In genomic region chr2:180720861-180721260, GRCh38 we compare ENCODE assay signal across 23 cellular contexts.
A peak's percentile ranks its signal among the peaks of the same experiment; 100 is the strongest.
DNase-seq lines count a peak whose midpoint lies in the region; ATAC-seq, FAIRE-seq and TF ChIP-seq lines count a peak whose summit lies in the region.
"Had no signal": no experiment of that assay in that cellular context is flagged by ENCODE, and none has a peak within 500 bp of the region (broad histone marks: within the 10 kb centered on the region; RNA-seq: fewer than 3 reads in every experiment).

No MANE protein-coding gene starts in this region.

- H3K4me3 ChIP-seq in HAP-1 (no peak overlapping the region), SK-N-MC (peak overlapping the region; percentile 31), mucosa of descending colon (no peak overlapping the region), pancreas (no peak overlapping the region)
- H3K4me3 ChIP-seq: BLaER1 treated with 17β-estradiol and CSF1 and Interleukin-3, amounts not matched to agents 10 nM and 100 nM; GM12878; GM23338 had no signal

- FAIRE-seq in pancreas (lab: Jason Lieb, UNC): no peak
- FAIRE-seq: A204.1, GM12878, GM19239 had no signal

- no peaks in the 10 kb centered on the region for H3K36me3 ChIP-seq in HAP-1 (replicated peaks)
- no peaks in the 10 kb centered on the region for H3K36me3 ChIP-seq in SK-N-MC (ENCODE audit: insufficient read depth, low read length)
- no peaks in the 10 kb centered on the region for H3K36me3 ChIP-seq in mucosa of descending colon (ENCODE audit: low read depth)
- H3K36me3 ChIP-seq in pancreas: no peaks in the 10 kb centered on the region
- H3K36me3 ChIP-seq: BE2C; BLaER1 treated with 17β-estradiol and CSF1 and Interleukin-3, amounts not matched to agents 10 nM and 100 nM had no signal

- H3K4me1 ChIP-seq in HAP-1 (0 out of 2 replicates have a peak, but pooled peaks cover 6% of the 10 kb centered on the region), mucosa of descending colon (ENCODE audit: low read depth) (no peaks in the 10 kb centered on the region), pancreas (no peaks in the 10 kb centered on the region)
- H3K4me1 ChIP-seq: BE2C; BLaER1 treated with 17β-estradiol and CSF1 and Interleukin-3, amounts not matched to agents 10 nM and 100 nM had no signal

- H3K27me3 ChIP-seq in HAP-1 (ENCODE audit: low read depth) (no peaks in the 10 kb centered on the region), pancreas (no peaks in the 10 kb centered on the region)
- H3K27me3 ChIP-seq: BE2C; BLaER1 treated with 17β-estradiol and CSF1 and Interleukin-3, amounts not matched to agents 10 nM and 100 nM had no signal

- H3K9me3 ChIP-seq in HAP-1 (no peaks in the 10 kb centered on the region), SK-N-MC (ENCODE audit: low read depth, low read length) (no peaks in the 10 kb centered on the region), mucosa of descending colon (no peaks in the 10 kb centered on the region), pancreas (no peaks in the 10 kb centered on the region)
- H3K9me3 ChIP-seq: BE2C had no signal

- WGBS in pancreas, 2 donors: 56 to 68% methylated on average over 1 of the region's 1 CpG

- H3K27ac ChIP-seq in SK-N-MC: peak overlapping the region; percentile 92
- no peak overlapping the region for H3K27ac ChIP-seq in pancreas
- H3K27ac ChIP-seq: BLaER1 treated with 17β-estradiol and CSF1 and Interleukin-3, amounts not matched to agents 10 nM and 100 nM had no signal

- intact Hi-C loops in mucosa of descending colon (cut with DNase I, micrococcal nuclease) (no loop called here), pancreas (cut with DNase I) (no loop called here)

- ATAC-seq in mucosa of descending colon: no peak
- no peak for ATAC-seq in pancreas
- ATAC-seq: GM12878, GM23338 had no signal

- no peak overlapping the region for H3K9ac ChIP-seq in SK-N-MC (ENCODE audit: insufficient read length)
- H3K9ac ChIP-seq: BLaER1 treated with 17β-estradiol and CSF1 and Interleukin-3, amounts not matched to agents 10 nM and 100 nM had no signal

- TF ChIP-seq CTCF in mucosa of descending colon (IDR thresholded peaks at IDR 0.05): no peak
- TF ChIP-seq CTCF in pancreas (IDR thresholded peaks at IDR 0.05): no peak

- in situ Hi-C loops in HAP-1 (cut with MboI; ENCODE audit: low sequenced_read_pairs): no loop called here

- DNase-seq in DMS 273 (lab: John Stamatoyannopoulos, UW; ENCODE audit: unreplicated experiment): peak; percentile 20
- DNase-seq in DMS 273 treated with DMSO at 0.1 percent for 48 hours (lab: John Stamatoyannopoulos, UW): no peak
- peak; percentile 26 to 29 for DNase-seq in HAP-1 (ENCODE audit: low spot score in 2 of 2)
- DNase-seq in NCI-H526 (lab: John Stamatoyannopoulos, UW): peak; percentile 52 to 76
- peak; percentile 93 for DNase-seq in SK-N-MC (ENCODE audit: low read depth, low spot score)
- no peak for DNase-seq in mucosa of descending colon
- DNase-seq in NCI-H82 (lab: John Stamatoyannopoulos, UW): no peak
- no peak for DNase-seq in pancreas
- DNase-seq: ACHN; AML-193; BE2C; Calu3; CD4-positive, alpha-beta memory T cell; COR-L47; DMS79; EL; GDM1; H9 had no signal

Comparison
In these comparisons a context has a peak if more than half of its experiments do, and no peak if none do; other contexts are left out.
1. DNase-seq: peak in DMS 273 (single experiment), HAP-1 (2 of 2), NCI-H526 (2 of 2) and SK-N-MC (single experiment); none in DMS 273 treated with DMSO at 0.1 percent for 48 hours (single experiment), mucosa of descending colon (0 of 3), NCI-H82 (single experiment) and pancreas (0 of 6).